In genomic region chr5:174785120-174785680, GRCh38 we compare ENCODE assay signal across 39 cellular contexts.
"Had no signal": no experiment of that assay in that cellular context is flagged by ENCODE, and none has a peak within 500 bp of the region (broad histone marks: within the 10 kb centered on the region; RNA-seq: fewer than 3 reads in every experiment).

No MANE protein-coding gene starts in this region.

- H3K4me3 Mint-ChIP-seq: activated naive CD4-positive, alpha-beta T cell treated with anti-CD3 and anti-CD28 coated beads for 36 hours; activated naive CD4-positive, alpha-beta T cell treated with anti-CD3 and anti-CD28 coated beads, Interleukin-2, amount 10 ng/mL, durations not matched to agents 7 days and 5 days; activated naive CD4-positive, alpha-beta T cell treated with anti-CD3 and anti-CD28 coated beads, Interleukin-2, amount 50 U/mL, for 24 hours; activated naive CD8-positive, alpha-beta T cell; activated naive CD8-positive, alpha-beta T cell treated with anti-CD3 and anti-CD28 coated beads for 36 hours; activated naive CD8-positive, alpha-beta T cell treated with anti-CD3 and anti-CD28 coated beads, Interleukin-2, amount 10 ng/mL, durations not matched to agents 7 days and 5 days; activated naive CD8-positive, alpha-beta T cell treated with anti-CD3 and anti-CD28 coated beads, Interleukin-2, amount 50 U/mL, for 24 hours; activated T-cell treated with anti-CD3 and anti-CD28 coated beads, Interleukin-2, amount 50 U/mL, for 24 hours; activated T-cell treated with anti-CD3 and anti-CD28 coated beads, Interleukin-2, amount 50 U/mL, for 4 hours; activated T-cell treated with anti-CD3 and anti-CD28 coated beads, Interleukin-2, amount 50 U/mL, for 72 hours; activated T-helper 1 cell treated with anti-CD3 and anti-CD28 coated beads, Interleukin-12 subunit alpha, Interleukin-12 subunit beta, Interleukin-2, Interleukin-4 antibody, amounts not matched to agents 30 ng/mL and 10 ng/mL and 1 ng/mL, durations not matched to agents 14 hours and 24 hours and 36 hours; activated T-helper 17 cell treated with anti-CD3 and anti-CD28 coated beads, Interleukin-2, amount 50 U/mL, for 72 hours; brain; central memory CD8-positive, alpha-beta T cell had no signal

- ATAC-seq: activated naive CD4-positive, alpha-beta T cell treated with anti-CD3 and anti-CD28 coated beads, Interleukin-2, amount 50 U/mL, for 72 hours; activated naive CD8-positive, alpha-beta T cell treated with anti-CD3 and anti-CD28 coated beads, Interleukin-2, amount 50 U/mL, for 24 hours; activated T-cell treated with anti-CD3 and anti-CD28 coated beads, Interleukin-2, amount 50 U/mL, for 4 hours; activated T-cell treated with anti-CD3 and anti-CD28 coated beads, Interleukin-2, amount 50 U/mL, for 72 hours; activated T-helper 17 cell treated with anti-CD3 and anti-CD28 coated beads, Interleukin-2, amount 50 U/mL, for 72 hours; body of pancreas had no signal

- DNase-seq: activated effector memory CD4-positive, alpha-beta T cell treated with anti-CD3 and anti-CD28 coated beads, Interleukin-2, amount 50 U/mL, for 16 hours; activated effector memory CD4-positive, alpha-beta T cell treated with Interleukin-2 at 50 U/mL for 16 hours; activated gamma-delta T cell; activated gamma-delta T cell treated with Interleukin-2 at 50 U/mL for 16 hours; activated naive CD4-positive, alpha-beta T cell; activated naive CD4-positive, alpha-beta T cell treated with anti-CD3 and anti-CD28 coated beads for 36 hours; activated naive CD4-positive, alpha-beta T cell treated with anti-CD3 and anti-CD28 coated beads, Interleukin-2, amount 10 ng/mL, durations not matched to agents 7 days and 5 days; activated naive CD4-positive, alpha-beta T cell treated with anti-CD3 and anti-CD28 coated beads, Interleukin-2, amount 50 U/mL, for 16 hours; activated naive CD4-positive, alpha-beta T cell treated with Interleukin-2 at 50 U/mL for 16 hours; activated naive CD8-positive, alpha-beta T cell treated with anti-CD3 and anti-CD28 coated beads for 36 hours; activated naive CD8-positive, alpha-beta T cell treated with anti-CD3 and anti-CD28 coated beads, Interleukin-2, amount 10 ng/mL, durations not matched to agents 7 days and 5 days; activated naive CD8-positive, alpha-beta T cell treated with anti-CD3 and anti-CD28 coated beads, Interleukin-2, amount 50 U/mL, for 24 hours; activated T-cell treated with anti-CD3 and anti-CD28 coated beads, Interleukin-2, amount 50 U/mL, for 24 hours; activated T-cell treated with anti-CD3 and anti-CD28 coated beads, Interleukin-2, amount 50 U/mL, for 4 hours; activated T-cell treated with anti-CD3 and anti-CD28 coated beads, Interleukin-2, amount 50 U/mL, for 48 hours; activated T-cell treated with anti-CD3 and anti-CD28 coated beads, Interleukin-2, amount 50 U/mL, for 72 hours; adrenal gland; amniotic stem cell; amygdala; anterior cingulate cortex; aorta; body of pancreas; brain microvascular endothelial cell; caudate nucleus; central memory CD4-positive, alpha-beta T cell; cerebellar nuclear complex had no signal

- H3K27me3 Mint-ChIP-seq: activated naive CD4-positive, alpha-beta T cell treated with anti-CD3 and anti-CD28 coated beads, Interleukin-2, amount 10 ng/mL, durations not matched to agents 7 days and 5 days; central memory CD8-positive, alpha-beta T cell had no signal

- H3K9me3 Mint-ChIP-seq: activated naive CD4-positive, alpha-beta T cell treated with anti-CD3 and anti-CD28 coated beads, Interleukin-2, amount 10 ng/mL, durations not matched to agents 7 days and 5 days; activated T-helper 1 cell treated with anti-CD3 and anti-CD28 coated beads, Interleukin-12 subunit alpha, Interleukin-12 subunit beta, Interleukin-2, Interleukin-4 antibody, amounts not matched to agents 30 ng/mL and 10 ng/mL and 1 ng/mL, durations not matched to agents 14 hours and 24 hours and 36 hours; activated T-helper 2 cell treated with anti-CD3 and anti-CD28 coated beads, Interferon-gamma antibody, Interleukin-2, Interleukin-4, amounts not matched to agents 10 μg/mL and 5 μg/mL and 100 μg/mL, durations not matched to agents 14 hours and 24 hours and 36 hours had no signal

- FAIRE-seq: astrocyte, bronchial epithelial cell had no signal

- H3K4me3 ChIP-seq: adrenal gland, ascending aorta, body of pancreas, breast epithelium, cardiac muscle cell had no signal

- H3K36me3 ChIP-seq: adrenal gland, ascending aorta, brain microvascular endothelial cell, breast epithelium, cardiac muscle cell had no signal

- H3K27ac ChIP-seq: adrenal gland, ascending aorta, body of pancreas, brain microvascular endothelial cell, breast epithelium, cardiac muscle cell had no signal

- H3K4me1 ChIP-seq: adrenal gland, ascending aorta, body of pancreas, breast epithelium had no signal

- H3K27ac Mint-ChIP-seq: activated naive CD4-positive, alpha-beta T cell treated with anti-CD3 and anti-CD28 coated beads for 36 hours; activated naive CD4-positive, alpha-beta T cell treated with anti-CD3 and anti-CD28 coated beads, Interleukin-2, amount 10 ng/mL, durations not matched to agents 7 days and 5 days; activated naive CD4-positive, alpha-beta T cell treated with anti-CD3 and anti-CD28 coated beads, Interleukin-2, amount 50 U/mL, for 24 hours; activated naive CD4-positive, alpha-beta T cell treated with anti-CD3 and anti-CD28 coated beads, Interleukin-2, amount 50 U/mL, for 72 hours; activated naive CD8-positive, alpha-beta T cell; activated naive CD8-positive, alpha-beta T cell treated with anti-CD3 and anti-CD28 coated beads for 36 hours; activated naive CD8-positive, alpha-beta T cell treated with anti-CD3 and anti-CD28 coated beads, Interleukin-2, amount 10 ng/mL, durations not matched to agents 7 days and 5 days; activated naive CD8-positive, alpha-beta T cell treated with anti-CD3 and anti-CD28 coated beads, Interleukin-2, amount 50 U/mL, for 24 hours; activated T-cell treated with anti-CD3 and anti-CD28 coated beads, Interleukin-2, amount 50 U/mL, for 24 hours; activated T-cell treated with anti-CD3 and anti-CD28 coated beads, Interleukin-2, amount 50 U/mL, for 72 hours; activated T-helper 1 cell treated with anti-CD3 and anti-CD28 coated beads, Interleukin-12 subunit alpha, Interleukin-12 subunit beta, Interleukin-2, Interleukin-4 antibody, amounts not matched to agents 30 ng/mL and 10 ng/mL and 1 ng/mL, durations not matched to agents 14 hours and 24 hours and 36 hours; activated T-helper 17 cell treated with anti-CD3 and anti-CD28 coated beads, Interleukin-2, amount 50 U/mL, for 72 hours; activated T-helper 2 cell treated with anti-CD3 and anti-CD28 coated beads, Interferon-gamma antibody, Interleukin-2, Interleukin-4, amounts not matched to agents 10 μg/mL and 5 μg/mL and 100 μg/mL, durations not matched to agents 14 hours and 24 hours and 36 hours; brain had no signal

- H3K4me1 Mint-ChIP-seq: activated naive CD4-positive, alpha-beta T cell treated with anti-CD3 and anti-CD28 coated beads, Interleukin-2, amount 10 ng/mL, durations not matched to agents 7 days and 5 days; activated naive CD4-positive, alpha-beta T cell treated with anti-CD3 and anti-CD28 coated beads, Interleukin-2, amount 50 U/mL, for 24 hours; activated naive CD8-positive, alpha-beta T cell treated with anti-CD3 and anti-CD28 coated beads for 36 hours; activated naive CD8-positive, alpha-beta T cell treated with anti-CD3 and anti-CD28 coated beads, Interleukin-2, amount 10 ng/mL, durations not matched to agents 7 days and 5 days; activated naive CD8-positive, alpha-beta T cell treated with anti-CD3 and anti-CD28 coated beads, Interleukin-2, amount 50 U/mL, for 24 hours; activated T-helper 17 cell treated with anti-CD3 and anti-CD28 coated beads, Interleukin-2, amount 50 U/mL, for 72 hours; brain; central memory CD8-positive, alpha-beta T cell had no signal

- H3K9me3 ChIP-seq: adrenal gland had no signal

- H3K36me3 Mint-ChIP-seq: activated naive CD4-positive, alpha-beta T cell treated with anti-CD3 and anti-CD28 coated beads, Interleukin-2, amount 10 ng/mL, durations not matched to agents 7 days and 5 days; activated naive CD8-positive, alpha-beta T cell; activated naive CD8-positive, alpha-beta T cell treated with anti-CD3 and anti-CD28 coated beads, Interleukin-2, amount 10 ng/mL, durations not matched to agents 7 days and 5 days; brain had no signal
